9 cellular contexts compared by ENCODE assay signal in genomic region chr1:204516180-204516879, GRCh38. TPM values are rescaled to one million over a fixed set of nuclear protein-coding genes. Genes with fewer than 3 reads are reported as not detected.
DNase-seq lines count a peak whose midpoint lies in the region; ATAC-seq and TF ChIP-seq lines count a peak whose summit lies in the region.
"Had no signal": no experiment of that assay in that cellular context is flagged by ENCODE, and none has a peak within 500 bp of the region (broad histone marks: within the 10 kb centered on the region; RNA-seq: fewer than 3 reads in every experiment).

Gene MDM4, plus strand, starts transcription at chr1:204516406. Its CDS starts 9,113 bp downstream, at chr1:204525519.

- intact Hi-C loops in CD14-positive monocyte (cut with micrococcal nuclease) (loop anchor here in 1 of 2 donors (5.0 kb wide), 1 partner anchor 104 kb away; the partner anchor contains the start of gene PPP1R15B), left lung (cut with DNase I) (no loop called here)

- H3K27ac Mint-ChIP-seq in CD14-positive monocyte = no peak within 1 kb of the TSS

- H3K4me3 Mint-ChIP-seq in CD14-positive monocyte = no peak within 1 kb of the TSS

- peaks cover 19 to 83% of the 10 kb centered on the region in 2 donors for H3K4me1 ChIP-seq in left lung

- TF ChIP-seq CTCF in CD14-positive monocyte (IDR thresholded peaks at IDR 0.05) (no peak), left lung (IDR thresholded peaks at IDR 0.05) (no peak)

- H3K4me3 ChIP-seq in left lung = peak within 1 kb of the TSS; percentile 44 to 59

- peak within 1 kb of the TSS; percentile 89 to 99 for H3K27ac ChIP-seq in left lung

- H3K27me3 Mint-ChIP-seq in CD14-positive monocyte (ENCODE audit: low read depth in 3 of 3) = no peaks in the 10 kb centered on the region

- ATAC-seq in GM19438 (IDR thresholded peaks at IDR 0.05; ENCODE audit: low read depth, unreplicated experiment) (peak; percentile 71), HG03565 (IDR thresholded peaks at IDR 0.05; ENCODE audit: unreplicated experiment) (peak; percentile 68), left lung (peak; percentile 96)

- no peaks in the 10 kb centered on the region for H3K27me3 ChIP-seq in left lung

- H3K36me3 Mint-ChIP-seq in CD14-positive monocyte = peaks cover 18 to 21% of the 10 kb centered on the region in 2 donors

- DNase-seq in CD14-positive monocyte (ENCODE audit: low spot score) (peak; percentile 97), NCI-H748 treated with DMSO at 0.1 percent for 48 hours (lab: John Stamatoyannopoulos, UW) (peak; percentile 78), dermis blood vessel endothelial cell (peak; percentile 96), left lung (peak; percentile 93 to 95)
- DNase-seq in activated CD4-positive, alpha-beta T cell treated with anti-CD3 and anti-CD28 coated beads, Interleukin-2, amount 50 U/mL, for 1 hour = peak; percentile 88
- DNase-seq in stimulated activated CD4-positive, alpha-beta T cell treated with anti-CD3 and anti-CD28 coated beads, Interleukin-2, amount 100 ng/mL, for 4 hours (ENCODE audit: low read depth) = peak; percentile 91

- no peaks in the 10 kb centered on the region for H3K9me3 ChIP-seq in left lung

- peaks cover 0 to 8% of the 10 kb centered on the region in 2 donors for H3K36me3 ChIP-seq in left lung

- H3K4me1 Mint-ChIP-seq in CD14-positive monocyte = peaks cover 73% of the 10 kb centered on the region

- H3K9me3 Mint-ChIP-seq in CD14-positive monocyte = no peaks in the 10 kb centered on the region
- H3K9me3 Mint-ChIP-seq: nephron had no signal

RNA-seq across cellular contexts. Expression of gene MDM4, which starts in this region (rescaled TPM):
- polyA plus RNA-seq in CD14-positive monocyte = 10 to 100 TPM in 1 of 2 donors, 1 to 10 TPM in 1; 7.8 to 10.2 TPM
- 19.3 and 30.8 TPM in 2 replicates for total RNA-seq in dermis blood vessel endothelial cell
- total RNA-seq in left lung = 10 to 100 TPM; 46.7 to 82.1 TPM

Comparison
In these comparisons a context has a peak if more than half of its experiments do, and no peak if none do; other contexts are left out.
1. Peak in every context shown above with its lines: DNase-seq, ATAC-seq, H3K4me3 ChIP-seq and H3K27ac ChIP-seq.